Comparison of ENCODE assay signal across 15 cellular contexts in the genomic region with DNA sequence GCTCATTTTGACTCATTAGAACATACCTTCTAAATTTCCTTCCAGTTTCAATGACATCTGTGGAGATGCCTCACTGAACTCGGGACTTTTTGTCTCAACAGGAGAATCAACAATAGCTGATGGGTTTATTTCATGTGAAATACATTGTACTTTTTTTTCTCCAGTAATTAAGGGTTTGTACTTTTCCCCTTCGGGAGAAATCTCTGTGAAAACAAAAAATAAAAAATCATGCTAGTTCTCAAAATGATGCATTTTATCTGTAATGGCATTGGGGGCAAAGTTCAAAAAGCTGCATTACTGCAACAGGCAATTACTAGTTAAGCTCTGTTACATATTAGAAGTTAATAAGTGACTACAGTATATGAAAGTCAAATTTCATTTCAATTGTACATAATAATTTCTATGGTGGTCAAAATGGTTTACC.
DNase-seq lines count a peak whose midpoint lies in the region; ATAC-seq lines count a peak whose summit lies in the region.
"Had no signal": no experiment of that assay in that cellular context is flagged by ENCODE, and none has a peak within 500 bp of the region (broad histone marks: within the 10 kb centered on the region; RNA-seq: fewer than 3 reads in every experiment).

No MANE protein-coding gene starts in this region.

- intact Hi-C loops in right cardiac atrium (cut with DNase I) (no loop called here), sciatic nerve (cut with DNase I) (no loop called here)

- peaks cover 8 to 11% of the 10 kb centered on the region in 2 donors for H3K36me3 Mint-ChIP-seq in activated naive CD4-positive, alpha-beta T cell treated with anti-CD3 and anti-CD28 coated beads, Interleukin-2, amount 50 U/mL, for 72 hours

- H3K9me3 ChIP-seq in right cardiac atrium (ENCODE audit: control insufficient read depth, low read length): no peaks in the 10 kb centered on the region

- no peak overlapping the region for H3K4me3 ChIP-seq in right cardiac atrium (ENCODE audit: low read length)
- H3K4me3 ChIP-seq: ovary, tibial artery had no signal

- no peak overlapping the region for H3K27ac ChIP-seq in right cardiac atrium (ENCODE audit: low read length)
- H3K27ac ChIP-seq: ovary, tibial artery had no signal

- WGBS in right cardiac atrium: 73% methylated on average over 2 of the region's 2 CpGs

- H3K27me3 ChIP-seq in right cardiac atrium (ENCODE audit: control insufficient read depth, insufficient read depth): no peaks in the 10 kb centered on the region
- H3K27me3 ChIP-seq: ovary, tibial artery had no signal

- DNase-seq in left lobe of liver (ENCODE audit: low spot score) (no peak), NCI-H748 treated with DMSO at 0.1 percent for 48 hours (lab: John Stamatoyannopoulos, UW) (no peak), right cardiac atrium (no peak), sciatic nerve (ENCODE audit: low spot score) (no peak)
- DNase-seq in activated naive CD4-positive, alpha-beta T cell treated with anti-CD3 and anti-CD28 coated beads, Interleukin-2, amount 50 U/mL, for 72 hours (ENCODE audit: low spot score in 2 of 2): no peak
- DNase-seq: CD8-positive, alpha-beta T cell; left colon; NCI-H1694; ovary; PC-3; tibial artery had no signal

- ATAC-seq in GM18861 (IDR thresholded peaks at IDR 0.05; ENCODE audit: unreplicated experiment): peak; percentile 51
- ATAC-seq in GM21619 (IDR thresholded peaks at IDR 0.05; ENCODE audit: unreplicated experiment): peak; percentile 40
- peak; percentile 31 for ATAC-seq in HG03139 (IDR thresholded peaks at IDR 0.05; ENCODE audit: unreplicated experiment)
- ATAC-seq in left lobe of liver: peak; percentile 49
- no peak for ATAC-seq in right cardiac atrium
- ATAC-seq in activated naive CD4-positive, alpha-beta T cell treated with anti-CD3 and anti-CD28 coated beads, Interleukin-2, amount 50 U/mL, for 72 hours: no peak
- ATAC-seq in sciatic nerve: no peak
- ATAC-seq: activated T-helper 17 cell treated with anti-CD3 and anti-CD28 coated beads, Interleukin-2, amount 50 U/mL, for 72 hours; CD8-positive, alpha-beta T cell; left colon; PC-3 had no signal

- no peaks in the 10 kb centered on the region for H3K9me3 Mint-ChIP-seq in activated naive CD4-positive, alpha-beta T cell treated with anti-CD3 and anti-CD28 coated beads, Interleukin-2, amount 50 U/mL, for 72 hours
- H3K9me3 Mint-ChIP-seq: CD8-positive, alpha-beta T cell had no signal

- no peak overlapping the region for H3K27ac Mint-ChIP-seq in activated naive CD4-positive, alpha-beta T cell treated with anti-CD3 and anti-CD28 coated beads, Interleukin-2, amount 50 U/mL, for 72 hours
- H3K27ac Mint-ChIP-seq: activated T-helper 17 cell treated with anti-CD3 and anti-CD28 coated beads, Interleukin-2, amount 50 U/mL, for 72 hours; CD8-positive, alpha-beta T cell had no signal

- peaks cover 3% of the 10 kb centered on the region for H3K4me1 ChIP-seq in right cardiac atrium (ENCODE audit: control insufficient read depth, insufficient read depth, low read length)

Comparison
In these comparisons a context has a peak if more than half of its experiments do, and no peak if none do; other contexts are left out.
1. ATAC-seq: peak in GM18861 (single experiment), GM21619 (single experiment), HG03139 (single experiment) and left lobe of liver (single experiment); none in right cardiac atrium (0 of 2), activated naive CD4-positive, alpha-beta T cell treated with anti-CD3 and anti-CD28 coated beads, Interleukin-2, amount 50 U/mL, for 72 hours (0 of 2) and sciatic nerve (single experiment).